Comparison of ENCODE assay signal across 19 cellular contexts in the genomic region with DNA sequence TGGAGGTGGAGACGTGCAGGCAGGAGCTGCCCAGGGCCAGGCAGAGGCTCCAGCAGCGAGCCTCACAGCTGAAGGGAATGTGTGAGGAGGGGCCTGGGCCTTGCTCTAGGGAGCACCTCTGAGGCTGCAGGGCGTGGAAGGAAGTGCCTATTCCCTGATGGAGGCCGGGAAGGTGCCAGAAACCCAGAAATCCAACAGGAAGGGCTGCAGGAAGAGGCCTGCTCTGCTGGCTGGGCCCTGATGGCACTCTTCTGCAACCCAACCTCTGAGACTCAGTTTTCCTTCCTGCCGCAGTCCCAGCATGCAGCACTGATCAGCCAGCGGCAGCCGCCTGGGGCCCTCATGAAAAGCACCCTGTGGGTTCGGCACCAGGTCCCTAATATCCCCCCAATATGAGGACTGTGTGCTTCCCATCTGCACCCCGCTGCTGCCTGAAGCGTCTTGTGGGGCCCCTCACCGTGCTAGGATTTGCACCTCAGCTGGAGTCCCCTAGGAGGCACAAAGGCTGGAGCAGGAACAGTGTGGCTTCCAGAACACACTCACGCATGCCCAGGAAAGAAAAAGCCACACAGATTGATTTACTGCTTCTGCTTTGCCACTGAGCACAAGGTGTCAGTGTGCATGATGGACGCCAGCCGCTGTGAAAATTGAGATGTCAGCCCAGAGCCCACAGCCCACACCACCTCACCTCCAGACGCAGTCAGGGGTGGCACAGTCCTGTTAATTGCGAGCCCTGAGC. TPM values are rescaled to one million over a fixed set of nuclear protein-coding genes. Genes with fewer than 3 reads are reported as not detected.
DNase-seq lines count a peak whose midpoint lies in the region; ATAC-seq, FAIRE-seq and TF ChIP-seq lines count a peak whose summit lies in the region.
"Had no signal": no experiment of that assay in that cellular context is flagged by ENCODE, and none has a peak within 500 bp of the region (broad histone marks: within the 10 kb centered on the region; RNA-seq: fewer than 3 reads in every experiment).

No MANE protein-coding gene starts in this region.

- TF ChIP-seq CTCF in BE2C (IDR thresholded peaks at IDR 0.05; ENCODE audit: low read depth, low read length) (no peak), endodermal cell (conservative IDR thresholded peaks at IDR 0.05) (no peak), omental fat pad (IDR thresholded peaks at IDR 0.05) (no peak)

- H3K27me3 Mint-ChIP-seq in endodermal cell (ENCODE audit: insufficient read depth), result peaks cover 6% of the 10 kb centered on the region
- H3K27me3 Mint-ChIP-seq: T-cell had no signal

- DNase-seq in BE2C (peak; percentile 3), GM12892 (ENCODE audit: insufficient read length) (peak; percentile 12), endodermal cell (peak; percentile 71), omental fat pad (ENCODE audit: low spot score) (peak; percentile 18), DMS153 (lab: John Stamatoyannopoulos, UW) (no peak), DMS79 treated with DMSO at 0.1 percent for 48 hours (lab: John Stamatoyannopoulos, UW) (no peak), epidermal melanocyte (ENCODE audit: insufficient read length, low spot score) (no peak)
- DNase-seq: GF-D8, NCI-H1092, NCI-H345, OCI-M1 had no signal

- H3K9me3 ChIP-seq in BE2C, result no peaks in the 10 kb centered on the region
- no peaks in the 10 kb centered on the region for H3K9me3 ChIP-seq in endodermal cell (ENCODE audit: control insufficient read depth, low read length)
- H3K9me3 ChIP-seq: psoas muscle had no signal

- H3K4me1 ChIP-seq in BE2C (no peaks in the 10 kb centered on the region), endodermal cell (ENCODE audit: control insufficient read depth, insufficient read depth, low read length) (peaks cover 3% of the 10 kb centered on the region)
- H3K4me1 ChIP-seq: psoas muscle had no signal

- 73 to 74% methylated on average over 9 to 16 of the region's 16 CpGs for WGBS in endodermal cell (ENCODE audit: insufficient coverage in 1 of 2, insufficient read length in 1 of 2), 2 experiments

- peaks cover 13% of the 10 kb centered on the region for H3K9me3 Mint-ChIP-seq in endodermal cell
- H3K9me3 Mint-ChIP-seq: stimulated activated memory B cell treated with anti-CD40 and anti-IgM and Interleukin-4, amounts not matched to agents 10 μg/mL and 1 μg/mL and 100 μg/mL, for 72 hours; T-cell had no signal

- no peak for TF ChIP-seq POLR2A in GM12892 (IDR thresholded peaks at IDR 0.05; ENCODE audit: low read depth, low read length)

- no peak overlapping the region for H3K27ac ChIP-seq in endodermal cell (ENCODE audit: low read depth, low read length)
- H3K27ac ChIP-seq: C4-2B, psoas muscle had no signal

- FAIRE-seq in GM12892 (lab: Jason Lieb, UNC), result no peak
- FAIRE-seq: colon, GM18507 had no signal

- H3K9ac ChIP-seq in endodermal cell (ENCODE audit: extremely low read depth, low read length, poor library complexity, severe bottlenecking), result no peak overlapping the region

- no peak overlapping the region for H3K27ac Mint-ChIP-seq in endodermal cell
- H3K27ac Mint-ChIP-seq: activated CD4-positive, alpha-beta T cell treated with anti-CD3 and anti-CD28 coated beads, Interleukin-2, amount 10 ng/mL, durations not matched to agents 7 days and 5 days; stimulated activated memory B cell treated with anti-CD40 and anti-IgM and Interleukin-4, amounts not matched to agents 10 μg/mL and 1 μg/mL and 100 μg/mL, for 72 hours had no signal

- H3K4me3 ChIP-seq in BE2C (ENCODE audit: low read depth, low read length) (no peak overlapping the region), endodermal cell (ENCODE audit: low read length) (no peak overlapping the region)
- H3K4me3 ChIP-seq: psoas muscle had no signal

- no peak for ATAC-seq in omental fat pad (ENCODE audit: low FRiP score)
- ATAC-seq in GM19035 (IDR thresholded peaks at IDR 0.05; ENCODE audit: unreplicated experiment), result no peak
- ATAC-seq: stimulated activated memory B cell treated with anti-CD40 and anti-IgM and Interleukin-4, amounts not matched to agents 10 μg/mL and 1 μg/mL and 100 μg/mL, for 72 hours; T-cell had no signal

- H3K4me3 Mint-ChIP-seq in endodermal cell, result no peak overlapping the region
- H3K4me3 Mint-ChIP-seq: activated CD4-positive, alpha-beta T cell treated with anti-CD3 and anti-CD28 coated beads, Interleukin-2, amount 10 ng/mL, durations not matched to agents 7 days and 5 days; stimulated activated memory B cell treated with anti-CD40 and anti-IgM and Interleukin-4, amounts not matched to agents 10 μg/mL and 1 μg/mL and 100 μg/mL, for 72 hours; T-cell had no signal

- peaks cover 14% of the 10 kb centered on the region for H3K4me1 Mint-ChIP-seq in endodermal cell
- H3K4me1 Mint-ChIP-seq: stimulated activated memory B cell treated with anti-CD40 and anti-IgM and Interleukin-4, amounts not matched to agents 10 μg/mL and 1 μg/mL and 100 μg/mL, for 72 hours had no signal

- H3K36me3 ChIP-seq in BE2C (no peaks in the 10 kb centered on the region), endodermal cell (ENCODE audit: control insufficient read depth, insufficient read depth, low read length) (no peaks in the 10 kb centered on the region)

- H3K27me3 ChIP-seq in BE2C (no peaks in the 10 kb centered on the region), endodermal cell (ENCODE audit: control insufficient read depth, insufficient read depth, low read length, poor library complexity, severe bottlenecking) (no peaks in the 10 kb centered on the region)

- H3K36me3 Mint-ChIP-seq in endodermal cell (ENCODE audit: low read depth), result no peaks in the 10 kb centered on the region
- H3K36me3 Mint-ChIP-seq: stimulated activated memory B cell treated with anti-CD40 and anti-IgM and Interleukin-4, amounts not matched to agents 10 μg/mL and 1 μg/mL and 100 μg/mL, for 72 hours; T-cell had no signal

RNA-seq across cellular contexts. Expression of gene RASGEF1A, which starts 15.8 kb away (rescaled TPM):
- polyA plus RNA-seq in BE2C (2012; ENCODE audit: insufficient read depth, insufficient read length, low read depth), result 0.25 TPM
- polyA plus RNA-seq in GM12892 (2012; ENCODE audit: missing spikeins), result 0.11 TPM
- total RNA-seq in endodermal cell (10 to 100 TPM in 1 of 2 donors, 1 to 10 TPM in 1; 8.1 to 13.4 TPM), omental fat pad (1 to 10 TPM in 2 of 4 donors, under 1 TPM in 2; 0.28 to 2.8 (median 0.92) TPM)
- polyA plus RNA-seq in endodermal cell (2013, experiment 1 of 2), result 5.3 TPM
- 4.2 TPM for polyA plus RNA-seq in endodermal cell (2013, experiment 2 of 2)

Comparison
In these comparisons a context has a peak if more than half of its experiments do, and no peak if none do; other contexts are left out.
1. DNase-seq: peak in BE2C (single experiment), GM12892 (single experiment), endodermal cell (single experiment) and omental fat pad (single experiment); none in DMS153 (single experiment), DMS79 treated with DMSO at 0.1 percent for 48 hours (single experiment) and epidermal melanocyte (single experiment).